In genomic region chr14:73755434-73756014, GRCh38 we compare ENCODE assay signal across 8 cellular contexts. TPM values are rescaled to one million over a fixed set of nuclear protein-coding genes. Genes with fewer than 3 reads are reported as not detected.
DNase-seq lines count a peak whose midpoint lies in the region; ATAC-seq and TF ChIP-seq lines count a peak whose summit lies in the region.

No MANE protein-coding gene starts in this region.

- no peaks in the 10 kb centered on the region for H3K9me3 Mint-ChIP-seq in activated naive CD8-positive, alpha-beta T cell treated with anti-CD3 and anti-CD28 coated beads, Interleukin-2, amount 50 U/mL, for 24 hours

- H3K9me3 ChIP-seq in left lung: no peaks in the 10 kb centered on the region
- H3K9me3 ChIP-seq in thymus (ENCODE audit: control insufficient read depth): no peaks in the 10 kb centered on the region

- no peaks in the 10 kb centered on the region for H3K27me3 Mint-ChIP-seq in activated naive CD8-positive, alpha-beta T cell treated with anti-CD3 and anti-CD28 coated beads, Interleukin-2, amount 50 U/mL, for 24 hours

- WGBS in thymus: 21% methylated on average over 5 of the region's 5 CpGs

- ATAC-seq in activated naive CD8-positive, alpha-beta T cell treated with anti-CD3 and anti-CD28 coated beads, Interleukin-2, amount 50 U/mL, for 24 hours: no peak
- ATAC-seq in left lung: peak; percentile 1

- peaks cover 34% of the 10 kb centered on the region for H3K36me3 Mint-ChIP-seq in activated naive CD8-positive, alpha-beta T cell treated with anti-CD3 and anti-CD28 coated beads, Interleukin-2, amount 50 U/mL, for 24 hours (ENCODE audit: low read depth)

- TF ChIP-seq CTCF in left lung (IDR thresholded peaks at IDR 0.05): no peak

- intact Hi-C loops in left lung (cut with DNase I): no loop called here

- H3K27ac Mint-ChIP-seq in activated naive CD8-positive, alpha-beta T cell treated with anti-CD3 and anti-CD28 coated beads, Interleukin-2, amount 50 U/mL, for 24 hours: peak overlapping the region; percentile 97

- H3K27ac ChIP-seq in left lung: peak overlapping the region; percentile 83 to 92
- peak overlapping the region; percentile 62 for H3K27ac ChIP-seq in thymus (ENCODE audit: low read depth)

- no peaks in the 10 kb centered on the region for H3K27me3 ChIP-seq in left lung
- H3K27me3 ChIP-seq in thymus (ENCODE audit: control insufficient read depth, insufficient read depth): no peaks in the 10 kb centered on the region

- DNase-seq in stimulated activated CD4-positive, alpha-beta T cell treated with anti-CD3 and anti-CD28 coated beads, Interleukin-15, amount 100 ng/mL, for 24 hours: peak; percentile 50
- DNase-seq in stimulated activated CD4-positive, alpha-beta T cell treated with anti-CD3 and anti-CD28 coated beads, Interleukin-12 subunit alpha, Interleukin-12 subunit beta, amount 100 ng/mL, for 4 hours: no peak
- DNase-seq in activated naive CD8-positive, alpha-beta T cell treated with anti-CD3 and anti-CD28 coated beads, Interleukin-2, amount 50 U/mL, for 24 hours: no peak
- no peak for DNase-seq in left lung
- no peak for DNase-seq in NCI-H748 (lab: John Stamatoyannopoulos, UW; ENCODE audit: unreplicated experiment)
- no peak for DNase-seq in HCEC 1CT
- no peak for DNase-seq in NCI-H748 treated with DMSO at 0.1 percent for 48 hours (lab: John Stamatoyannopoulos, UW)

- H3K4me1 Mint-ChIP-seq in activated naive CD8-positive, alpha-beta T cell treated with anti-CD3 and anti-CD28 coated beads, Interleukin-2, amount 50 U/mL, for 24 hours: peaks cover 83% of the 10 kb centered on the region

- H3K36me3 ChIP-seq in left lung (no peaks in the 10 kb centered on the region), thymus (ENCODE audit: control insufficient read depth, insufficient read depth) (no peaks in the 10 kb centered on the region)

- peak overlapping the region; percentile 91 for H3K4me3 Mint-ChIP-seq in activated naive CD8-positive, alpha-beta T cell treated with anti-CD3 and anti-CD28 coated beads, Interleukin-2, amount 50 U/mL, for 24 hours

- no peak overlapping the region for H3K4me3 ChIP-seq in left lung
- no peak overlapping the region for H3K4me3 ChIP-seq in thymus (ENCODE audit: low read length)

- H3K4me1 ChIP-seq in left lung: peaks cover 79 to 88% of the 10 kb centered on the region in 2 donors
- peaks cover 75% of the 10 kb centered on the region for H3K4me1 ChIP-seq in thymus (ENCODE audit: control insufficient read depth, insufficient read depth, low read length)

RNA-seq across cellular contexts. Expression of gene PNMA1, which starts 41.3 kb away (rescaled TPM):
- 10 to 100 TPM; 30.8 to 32.4 TPM for total RNA-seq in left lung
- polyA plus RNA-seq in thymus: 31.2 TPM
